ENCODE assay signal across 8 cellular contexts in the genomic region with DNA sequence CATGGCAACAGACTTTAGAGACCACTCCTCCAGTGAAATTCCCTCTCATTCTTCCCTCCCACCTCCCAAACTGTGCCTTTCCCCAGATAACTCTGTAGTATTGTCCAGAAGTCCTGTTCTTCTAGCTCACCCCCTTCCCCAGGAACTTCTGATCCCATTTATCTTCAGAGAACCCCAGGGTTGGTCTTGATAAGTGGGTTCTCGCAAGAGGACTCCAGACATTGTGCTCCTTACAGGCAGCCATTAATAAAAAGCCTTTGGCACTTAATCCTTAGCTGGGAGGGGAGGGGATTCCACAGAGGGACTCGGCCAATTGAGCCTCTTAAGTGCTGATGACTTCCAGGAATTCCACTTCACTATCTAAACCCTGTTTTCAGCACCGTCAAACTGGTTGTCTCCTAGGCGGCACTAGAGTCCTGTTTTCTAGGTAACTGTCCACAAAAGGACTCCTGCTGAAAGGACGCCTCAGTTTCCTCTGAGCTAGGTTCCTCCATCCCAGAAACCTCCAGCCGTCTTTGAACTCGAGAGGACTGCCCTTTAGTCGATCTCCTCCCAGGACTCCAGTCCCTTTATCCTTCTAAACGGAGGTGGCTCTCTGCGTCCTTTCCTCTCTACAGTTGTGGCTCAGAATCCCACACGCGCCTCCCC. TPM values are rescaled to one million over a fixed set of nuclear protein-coding genes. Genes with fewer than 3 reads are reported as not detected.
DNase-seq lines count a peak whose midpoint lies in the region; ATAC-seq and TF ChIP-seq lines count a peak whose summit lies in the region.

No MANE protein-coding gene starts in this region.

- TF ChIP-seq CTCF in gastrocnemius medialis (IDR thresholded peaks at IDR 0.05 in 4 of 5, conservative IDR thresholded peaks at IDR 0.05 in 1 of 5) = no peak

- H3K4me1 Mint-ChIP-seq in T-helper 2 cell treated with Interferon-gamma antibody and Interleukin-4, amounts not matched to agents 5 μg/mL and 100 μg/mL, for 36 hours (ENCODE audit: low read depth) = peaks cover 57% of the 10 kb centered on the region

- H3K36me3 Mint-ChIP-seq in T-helper 2 cell treated with Interferon-gamma antibody and Interleukin-4, amounts not matched to agents 5 μg/mL and 100 μg/mL, for 36 hours (ENCODE audit: low read depth) = no peaks in the 10 kb centered on the region

- DNase-seq in T-helper 2 cell treated with Interferon-gamma antibody and Interleukin-4, amounts not matched to agents 5 μg/mL and 100 μg/mL, for 36 hours (ENCODE audit: low spot score) = no peak
- DNase-seq in T-helper 2 cell = no peak
- no peak for DNase-seq in SK-N-MC (ENCODE audit: low read depth, low spot score)
- peak; percentile 53 for DNase-seq in fibroblast of peridontal ligament (ENCODE audit: extremely low read depth)
- no peak for DNase-seq in gastrocnemius medialis
- DNase-seq in NCI-H1105 (lab: John Stamatoyannopoulos, UW) = no peak

- TF ChIP-seq POLR2A in gastrocnemius medialis (IDR thresholded peaks at IDR 0.05) = no peak

- H3K27ac Mint-ChIP-seq in T-helper 2 cell treated with Interferon-gamma antibody and Interleukin-4, amounts not matched to agents 5 μg/mL and 100 μg/mL, for 36 hours = peak overlapping the region; percentile 90

- H3K4me1 ChIP-seq in gastrocnemius medialis = peaks cover 34 to 38% of the 10 kb centered on the region in 2 donors

- peak overlapping the region; percentile 61 for H3K9ac ChIP-seq in SK-N-MC (ENCODE audit: insufficient read length)

- H3K36me3 ChIP-seq in SK-N-MC (ENCODE audit: insufficient read depth, low read length) (no peaks in the 10 kb centered on the region), gastrocnemius medialis (no peaks in the 10 kb centered on the region)

- peak overlapping the region; percentile 83 for H3K4me3 ChIP-seq in SK-N-MC
- peak overlapping the region; percentile 47 to 80 (median 54) for H3K4me3 ChIP-seq in gastrocnemius medialis

- ATAC-seq in gastrocnemius medialis = no peak
- no peak for ATAC-seq in GM19023 (IDR thresholded peaks at IDR 0.05; ENCODE audit: unreplicated experiment)
- no peak for ATAC-seq in GM18907 (IDR thresholded peaks at IDR 0.05; ENCODE audit: unreplicated experiment)

- peak overlapping the region; percentile 95 for H3K27ac ChIP-seq in SK-N-MC
- peak overlapping the region; percentile 73 to 84 (median 78) for H3K27ac ChIP-seq in gastrocnemius medialis

- peaks cover 33% of the 10 kb centered on the region for H3K27me3 Mint-ChIP-seq in T-helper 2 cell treated with Interferon-gamma antibody and Interleukin-4, amounts not matched to agents 5 μg/mL and 100 μg/mL, for 36 hours (ENCODE audit: low read depth)

- intact Hi-C loops in gastrocnemius medialis (cut with DNase I; ENCODE audit: low total_unique reads) = loop anchor here (2.0 to 5.0 kb wide), 2 partner anchors 32 to 316 kb away; partner anchors contain the start of gene AKT2

- H3K4me3 Mint-ChIP-seq in T-helper 2 cell treated with Interferon-gamma antibody and Interleukin-4, amounts not matched to agents 5 μg/mL and 100 μg/mL, for 36 hours = peak overlapping the region; percentile 84

- H3K9me3 ChIP-seq in SK-N-MC (ENCODE audit: low read depth, low read length) (no peaks in the 10 kb centered on the region), gastrocnemius medialis (no peaks in the 10 kb centered on the region)

- H3K9me3 Mint-ChIP-seq in T-helper 2 cell treated with Interferon-gamma antibody and Interleukin-4, amounts not matched to agents 5 μg/mL and 100 μg/mL, for 36 hours = no peaks in the 10 kb centered on the region

- in situ Hi-C loops in gastrocnemius medialis (cut with MboI; ENCODE audit: low sequenced_read_pairs in 4 of 4) = no loop called here

- peaks cover 20 to 33% (median 23%) of the 10 kb centered on the region in 3 donors for H3K27me3 ChIP-seq in gastrocnemius medialis

RNA-seq across cellular contexts. Expression of gene LTBP4, which starts 2.0 kb away (rescaled TPM):
- total RNA-seq in gastrocnemius medialis = 10 to 100 TPM; 34.4 to 46.7 (median 40.5) TPM

RNA-seq across cellular contexts. Expression of gene SHKBP1, which starts 26.5 kb away (rescaled TPM):
- total RNA-seq in gastrocnemius medialis = 10 to 100 TPM; 11.1 to 24.5 (median 23.6) TPM
